Comparison of ENCODE assay signal across 20 cellular contexts in the genomic region with DNA sequence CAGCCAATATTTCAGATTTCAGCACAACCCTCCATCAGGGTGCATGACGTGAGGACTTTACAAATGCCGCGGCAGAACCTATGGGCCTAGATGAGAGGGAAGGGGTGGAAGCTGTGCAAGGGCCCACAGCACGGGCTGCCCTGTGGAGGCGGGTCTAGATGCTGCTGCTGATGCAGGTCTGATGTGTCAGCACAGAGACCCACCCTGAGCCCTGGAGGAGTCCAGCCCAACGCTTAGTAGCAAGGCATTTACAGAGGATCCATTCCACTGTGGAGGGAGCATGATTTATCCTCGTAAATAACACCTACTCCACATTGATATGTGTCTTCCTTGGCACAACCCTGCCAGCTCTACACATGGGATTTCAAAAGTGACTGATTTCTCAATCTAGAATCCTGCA. TPM values are rescaled to one million over a fixed set of nuclear protein-coding genes. Genes with fewer than 3 reads are reported as not detected.
DNase-seq lines count a peak whose midpoint lies in the region; ATAC-seq and TF ChIP-seq lines count a peak whose summit lies in the region.
"Had no signal": no experiment of that assay in that cellular context is flagged by ENCODE, and none has a peak within 500 bp of the region (broad histone marks: within the 10 kb centered on the region; RNA-seq: fewer than 3 reads in every experiment).

No MANE protein-coding gene starts in this region.

- peaks cover 6% of the 10 kb centered on the region for H3K36me3 Mint-ChIP-seq in chondrocyte (ENCODE audit: low read depth)

- H3K4me1 Mint-ChIP-seq in chondrocyte (ENCODE audit: low read depth), result peaks cover 13% of the 10 kb centered on the region

- no peak for TF ChIP-seq CTCF in chondrocyte (IDR thresholded peaks at IDR 0.05)
- no peak for TF ChIP-seq CTCF in vagina (IDR thresholded peaks at IDR 0.05)

- H3K4me3 ChIP-seq in vagina, result no peak overlapping the region
- H3K4me3 ChIP-seq: A549 had no signal

- ATAC-seq in GM21526 (IDR thresholded peaks at IDR 0.05; ENCODE audit: low FRiP score, unreplicated experiment), result no peak
- ATAC-seq in HG03039 (IDR thresholded peaks at IDR 0.05; ENCODE audit: unreplicated experiment), result no peak
- ATAC-seq in GM18861 (IDR thresholded peaks at IDR 0.05; ENCODE audit: unreplicated experiment), result no peak
- ATAC-seq: A549 had no signal

- no peak overlapping the region for H3K27ac ChIP-seq in vagina
- H3K27ac ChIP-seq: 22Rv1, A549, C4-2B had no signal

- no peaks in the 10 kb centered on the region for H3K27me3 ChIP-seq in vagina

- H3K9me3 ChIP-seq in vagina, result peaks cover 5% of the 10 kb centered on the region

- TF ChIP-seq POLR2A in vagina (IDR thresholded peaks at IDR 0.05), result no peak

- H3K27ac Mint-ChIP-seq in chondrocyte (ENCODE audit: unreplicated experiment), result no peak overlapping the region
- H3K27ac Mint-ChIP-seq: CD4-positive, alpha-beta T cell had no signal

- H3K27me3 Mint-ChIP-seq in chondrocyte (ENCODE audit: low read depth), result peaks cover 2% of the 10 kb centered on the region

- intact Hi-C loops in vagina (cut with DNase I), result no loop called here

- H3K4me1 ChIP-seq in vagina, result no peaks in the 10 kb centered on the region

- DNase-seq in activated CD8-positive, alpha-beta memory T cell treated with anti-CD3 and anti-CD28 coated beads, Interleukin-2, amount 50 U/mL, for 48 hours, result peak; percentile 0
- DNase-seq in activated CD8-positive, alpha-beta memory T cell treated with anti-CD3 and anti-CD28 coated beads, Interleukin-2, amount 50 U/mL, for 4 hours, result no peak
- DNase-seq in chondrocyte (ENCODE audit: low spot score), result peak; percentile 60
- DNase-seq in mesenteric fat pad (ENCODE audit: low spot score), result peak; percentile 30
- peak; percentile 37 to 84 for DNase-seq in vagina (ENCODE audit: extremely low spot score in 2 of 2)
- DNase-seq: AML-193; CD4-positive, alpha-beta T cell; DMS153; DMS79; GDM1; GOT3; H7 had no signal

- H3K36me3 ChIP-seq in vagina, result no peaks in the 10 kb centered on the region

- H3K9me3 Mint-ChIP-seq in chondrocyte (ENCODE audit: low read depth), result peaks cover 13% of the 10 kb centered on the region
- H3K9me3 Mint-ChIP-seq: CD4-positive, alpha-beta T cell had no signal

- no peak overlapping the region for H3K4me3 Mint-ChIP-seq in chondrocyte (ENCODE audit: unreplicated experiment)
- H3K4me3 Mint-ChIP-seq: CD4-positive, alpha-beta T cell had no signal

RNA-seq across cellular contexts. Expression of a gene that starts 48.5 kb away (rescaled TPM):
- total RNA-seq in chondrocyte (3.4 to 5.1 TPM (median 4.7 TPM) in 3 replicates), mesenteric fat pad (not detected), vagina (not detected)
- total RNA-seq: CD4-positive, alpha-beta T cell; Daoy; H7; HT-29 had no signal
